ENCODE assay signal across 21 cellular contexts in the genomic region with DNA sequence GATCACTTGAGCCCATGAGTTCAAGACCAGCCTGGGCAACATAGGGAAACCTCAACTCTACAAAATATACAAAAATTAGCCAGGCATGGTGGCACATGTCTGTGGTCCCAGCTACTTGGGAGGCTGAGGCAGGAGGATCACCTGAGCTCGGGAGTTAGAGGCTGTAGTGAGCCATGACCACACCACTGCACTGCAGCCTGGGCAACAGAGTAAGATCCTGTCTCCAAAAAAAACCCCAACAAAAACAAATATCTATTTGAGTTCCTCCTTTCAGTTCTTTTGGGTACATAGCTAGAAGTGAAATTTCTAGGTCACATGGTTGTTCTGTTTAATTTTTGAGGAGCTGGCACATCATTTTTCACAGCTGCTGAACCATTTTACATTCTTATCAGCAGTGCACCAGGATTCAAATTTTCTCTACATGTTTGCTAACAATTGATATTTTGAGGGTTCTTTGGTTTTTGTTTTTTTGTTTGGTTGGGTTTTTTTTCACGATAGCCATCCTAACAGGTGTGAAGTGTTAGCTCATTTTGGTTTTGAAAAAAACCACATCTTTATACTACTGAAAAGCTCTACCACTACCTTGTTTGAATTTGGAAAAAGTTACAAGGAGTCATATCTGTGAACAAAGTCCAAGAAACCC.
DNase-seq lines count a peak whose midpoint lies in the region; ATAC-seq and TF ChIP-seq lines count a peak whose summit lies in the region.
"Had no signal": no experiment of that assay in that cellular context is flagged by ENCODE, and none has a peak within 500 bp of the region (broad histone marks: within the 10 kb centered on the region; RNA-seq: fewer than 3 reads in every experiment).

No MANE protein-coding gene starts in this region.

- peaks cover 3% of the 10 kb centered on the region; the same call in 1 of the 2 replicates for H3F3A ChIP-seq in MM.1S (ENCODE audit: insufficient read depth, low read length)

- peak; percentile 61 for ATAC-seq in GM18867 (IDR thresholded peaks at IDR 0.05; ENCODE audit: unreplicated experiment)
- ATAC-seq in GM19468 (IDR thresholded peaks at IDR 0.05; ENCODE audit: extremely low read depth, unreplicated experiment), result peak; percentile 31
- ATAC-seq in HG02763 (IDR thresholded peaks at IDR 0.05; ENCODE audit: unreplicated experiment), result peak; percentile 49
- no peak for ATAC-seq in GM18505 (IDR thresholded peaks at IDR 0.05; ENCODE audit: unreplicated experiment)
- ATAC-seq in HG03469 (IDR thresholded peaks at IDR 0.05; ENCODE audit: unreplicated experiment), result no peak

- no peak overlapping the region for H3K4me3 ChIP-seq in MM.1S (ENCODE audit: low read length)
- H3K4me3 ChIP-seq: GM23248, ovary, thyroid gland had no signal

- no peak overlapping the region for H2AFZ ChIP-seq in MM.1S (ENCODE audit: low read length)
- H2AFZ ChIP-seq: GM23248 had no signal

- H3K36me3 ChIP-seq in MM.1S (replicated peaks; ENCODE audit: insufficient read depth, low read length), result no peaks in the 10 kb centered on the region
- H3K36me3 ChIP-seq: ovary, thyroid gland had no signal

- TF ChIP-seq CTCF in MM.1S (IDR thresholded peaks at IDR 0.05; ENCODE audit: low read length), result no peak

- H3K27me3 ChIP-seq in MM.1S (replicated peaks; ENCODE audit: insufficient read depth, low read length), result no peaks in the 10 kb centered on the region
- H3K27me3 ChIP-seq: ovary, thyroid gland had no signal

- no peaks in the 10 kb centered on the region for H3K9me3 ChIP-seq in MM.1S (replicated peaks; ENCODE audit: insufficient read depth, low read length)
- H3K9me3 ChIP-seq: ovary, thyroid gland had no signal

- H4K20me1 ChIP-seq in MM.1S (ENCODE audit: insufficient read depth, low read length), result no peaks in the 10 kb centered on the region

- no peak overlapping the region for H3K27ac ChIP-seq in MM.1S (ENCODE audit: low read length)
- H3K27ac ChIP-seq: GM23248, ovary, thyroid gland had no signal

- H3K9me2 ChIP-seq in MM.1S (replicated peaks; ENCODE audit: insufficient read depth, low read length), result no peaks in the 10 kb centered on the region

- H3K79me2 ChIP-seq in MM.1S (ENCODE audit: low read length), result no peaks in the 10 kb centered on the region

- H3K4me2 ChIP-seq in MM.1S (ENCODE audit: low read depth, low read length), result no peak overlapping the region

- DNase-seq in MM.1S (peak; percentile 23), activated T-cell treated with anti-CD3 and anti-CD28 coated beads for 4 hours (no peak), NCI-H345 treated with DMSO at 0.1 percent for 48 hours (lab: John Stamatoyannopoulos, UW; ENCODE audit: unreplicated experiment) (no peak)
- DNase-seq: activated CD4-positive, alpha-beta T cell treated with anti-CD3 and anti-CD28 coated beads, Interleukin-2, amount 50 U/mL, for 4 hours; activated naive CD4-positive, alpha-beta T cell treated with anti-CD3 and anti-CD28 coated beads for 36 hours; anterior cingulate cortex; erythroblast; GM23248; naive B cell; NCI-H1105 treated with DMSO at 0.1 percent for 48 hours; NCI-H2081 treated with DMSO at 0.1 percent for 48 hours; NCI-H510A; ovary; SHP77; stimulated activated naive CD4-positive, alpha-beta T cell treated with Interleukin-2 at 50 U/mL for 16 hours; thyroid gland had no signal

- no peak for TF ChIP-seq POLR2A in GM18505 (IDR thresholded peaks at IDR 0.05; ENCODE audit: borderline replicate concordance, extremely low read depth, insufficient read depth, insufficient read length)

- H3K9ac ChIP-seq in MM.1S (ENCODE audit: low read length), result no peak overlapping the region
- H3K9ac ChIP-seq: GM23248 had no signal

- H3K4me1 ChIP-seq in MM.1S (ENCODE audit: low read length), result peaks cover 5% of the 10 kb centered on the region; the same call in 1 of the 2 replicates
- H3K4me1 ChIP-seq: thyroid gland had no signal

Comparison
In these comparisons a context has a peak if more than half of its experiments do, and no peak if none do; other contexts are left out.
1. ATAC-seq: peak in GM18867 (single experiment), GM19468 (single experiment) and HG02763 (single experiment); none in GM18505 (single experiment) and HG03469 (single experiment).